Comparison of ENCODE assay signal across 18 cellular contexts in the genomic region with DNA sequence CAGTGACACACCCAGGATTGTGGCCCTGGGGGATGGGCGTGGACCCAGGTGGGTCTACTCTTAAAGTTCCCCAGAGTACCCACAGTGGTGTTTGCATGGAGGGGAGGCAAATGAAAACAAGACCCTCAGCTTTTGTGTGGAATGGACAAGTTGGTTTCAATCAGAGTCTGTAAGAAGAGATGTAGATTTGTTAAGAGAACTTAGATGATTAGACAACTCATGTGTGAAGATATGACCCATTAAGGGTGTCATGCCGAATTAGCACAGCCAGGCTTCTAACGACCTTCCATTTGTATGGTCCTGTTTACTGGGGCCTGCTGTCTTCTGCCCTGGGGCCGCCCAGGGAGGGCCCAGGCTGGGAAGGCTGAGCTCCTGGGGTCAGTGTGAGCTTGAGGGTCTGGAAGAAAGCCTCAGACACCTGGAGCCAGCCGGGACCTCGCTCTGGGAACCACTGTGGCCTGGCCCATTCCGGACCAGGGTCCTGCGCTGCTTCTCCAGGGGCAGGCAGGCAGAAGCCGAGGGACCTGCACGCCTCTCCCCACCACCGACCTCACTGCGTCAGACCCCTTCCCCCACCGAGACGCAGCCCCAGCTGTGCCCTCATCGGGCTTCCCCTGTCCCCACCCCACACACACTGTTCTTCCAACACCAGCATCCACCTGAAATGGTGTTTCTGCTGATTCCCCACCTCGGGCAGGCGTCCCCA. TPM values are rescaled to one million over a fixed set of nuclear protein-coding genes. Genes with fewer than 3 reads are reported as not detected.
DNase-seq lines count a peak whose midpoint lies in the region; ATAC-seq and TF ChIP-seq lines count a peak whose summit lies in the region.
"Had no signal": no experiment of that assay in that cellular context is flagged by ENCODE, and none has a peak within 500 bp of the region (broad histone marks: within the 10 kb centered on the region; RNA-seq: fewer than 3 reads in every experiment).

No MANE protein-coding gene starts in this region.

- DNase-seq in Right ventricle myocardium inferior (ENCODE audit: missing footprints) (peak; percentile 45), right atrium auricular region (ENCODE audit: low spot score) (no peak), cardiac septum (ENCODE audit: low spot score) (peak; percentile 39), neuronal stem cell (ENCODE audit: low spot score) (no peak), suprapubic skin (ENCODE audit: low spot score in 2 of 2) (peak; percentile 49 to 74), mucosa of gallbladder (ENCODE audit: low spot score) (no peak), NCI-H82 (lab: John Stamatoyannopoulos, UW) (no peak)
- DNase-seq: C1 segment of cervical spinal cord, MV-4-11, NCI-H1694 treated with DMSO at 0.1 percent for 48 hours, NCI-H2107, NCI-H510A, SIG-M5 had no signal

- H3K27me3 ChIP-seq in right atrium auricular region (no peaks in the 10 kb centered on the region), neuronal stem cell (ENCODE audit: control insufficient read depth in 3 of 3, insufficient read depth in 3 of 3, low read depth in 1 of 3, low read length in 3 of 3) (no peaks in the 10 kb centered on the region), suprapubic skin (no peaks in the 10 kb centered on the region)

- peaks cover 5% of the 10 kb centered on the region for H3K79me1 ChIP-seq in neuronal stem cell (ENCODE audit: low read depth, low read length)

- no peak for TF ChIP-seq EP300 in suprapubic skin (IDR thresholded peaks at IDR 0.05)

- H4K8ac ChIP-seq in neuronal stem cell (ENCODE audit: low read depth, low read length) = no peak overlapping the region

- H2BK15ac ChIP-seq in neuronal stem cell (ENCODE audit: low read length) = no peak overlapping the region

- no peak overlapping the region for H3K9ac ChIP-seq in neuronal stem cell (ENCODE audit: low read depth, low read length, poor library complexity)
- H3K9ac ChIP-seq: KMS-11 had no signal

- no peak for TF ChIP-seq CTCF in right atrium auricular region (IDR thresholded peaks at IDR 0.05)
- no peak for TF ChIP-seq CTCF in suprapubic skin (IDR thresholded peaks at IDR 0.05)

- no peak for TF ChIP-seq POLR2A in suprapubic skin (IDR thresholded peaks at IDR 0.05)

- H3K9me3 ChIP-seq in right atrium auricular region (no peaks in the 10 kb centered on the region), neuronal stem cell (replicated peaks in 1 of 2; ENCODE audit: control insufficient read depth in 2 of 2, insufficient read depth in 1 of 2, low read depth in 1 of 2, low read length in 2 of 2) (peaks cover 0 to 2% of the 10 kb centered on the region in 2 donors), suprapubic skin (no peaks in the 10 kb centered on the region)

- H2AK5ac ChIP-seq in neuronal stem cell (ENCODE audit: low read depth, low read length) = no peak overlapping the region

- no peak overlapping the region for H2BK5ac ChIP-seq in neuronal stem cell (ENCODE audit: low read length)

- intact Hi-C loops in Right ventricle myocardium inferior (cut with DNase I) (no loop called here), cardiac septum (cut with DNase I) (no loop called here)

- H3K36me3 ChIP-seq in right atrium auricular region = peaks cover 5% of the 10 kb centered on the region
- peaks cover 6 to 19% of the 10 kb centered on the region in 2 donors for H3K36me3 ChIP-seq in neuronal stem cell (replicated peaks in 1 of 2; ENCODE audit: control insufficient read depth in 2 of 2, insufficient read depth in 2 of 2, low read length in 2 of 2)
- peaks cover 49% of the 10 kb centered on the region for H3K36me3 ChIP-seq in suprapubic skin

- H3K4ac ChIP-seq in neuronal stem cell (ENCODE audit: low read length) = no peak overlapping the region

- H3K18ac ChIP-seq in neuronal stem cell (ENCODE audit: low read length) = peak overlapping the region; percentile 48

- H3K4me2 ChIP-seq in neuronal stem cell (ENCODE audit: insufficient read depth, low read length, poor library complexity, severe bottlenecking) = no peak overlapping the region
- H3K4me2 ChIP-seq: KMS-11 had no signal

- no peak overlapping the region for H3K14ac ChIP-seq in neuronal stem cell (ENCODE audit: low read length)

- WGBS in neuronal stem cell (ENCODE audit: extremely low coverage in 2 of 2, insufficient read length in 2 of 2, insufficient replicate concordance in 1 of 2), 2 donors = no CpG with 5 or more reads among the region's 17 CpGs
- WGBS in suprapubic skin = 98% methylated on average over 17 of the region's 17 CpGs

- no peak overlapping the region for H2AFZ ChIP-seq in neuronal stem cell (ENCODE audit: low read length)

- H2BK12ac ChIP-seq in neuronal stem cell (ENCODE audit: low read length) = no peak overlapping the region

- H3K4me1 ChIP-seq in right atrium auricular region = no peaks in the 10 kb centered on the region
- H3K4me1 ChIP-seq in neuronal stem cell (ENCODE audit: control insufficient read depth in 2 of 2, insufficient read depth in 1 of 2, low read depth in 1 of 2, low read length in 2 of 2) = no peaks in the 10 kb centered on the region
- peaks cover 10% of the 10 kb centered on the region for H3K4me1 ChIP-seq in suprapubic skin

- ATAC-seq in Right ventricle myocardium inferior (no peak), GM21526 (IDR thresholded peaks at IDR 0.05; ENCODE audit: low FRiP score, unreplicated experiment) (no peak)

- H3K27ac ChIP-seq in right atrium auricular region (no peak overlapping the region), neuronal stem cell (replicated peaks; ENCODE audit: low read length) (no peak overlapping the region), suprapubic skin (no peak overlapping the region)
- H3K27ac ChIP-seq: KMS-11 had no signal

- no peak overlapping the region for H2BK120ac ChIP-seq in neuronal stem cell (ENCODE audit: low read depth, low read length)

- no peak overlapping the region for H4K91ac ChIP-seq in neuronal stem cell (ENCODE audit: low read depth, low read length, poor library complexity)

- peak overlapping the region; percentile 57 for H3K23ac ChIP-seq in neuronal stem cell (ENCODE audit: low read depth, low read length, poor library complexity)

- H3K4me3 ChIP-seq in right atrium auricular region (no peak overlapping the region), neuronal stem cell (ENCODE audit: low read length in 2 of 2) (no peak overlapping the region), suprapubic skin (no peak overlapping the region)

RNA-seq across cellular contexts. Expression of a gene that starts 20.4 kb away (rescaled TPM):
- 6.5 TPM for total RNA-seq in Right ventricle myocardium inferior
- 1 to 10 TPM; 4.4 to 7.5 TPM for total RNA-seq in right atrium auricular region
- 10.4 TPM for total RNA-seq in cardiac septum
- polyA plus RNA-seq in neuronal stem cell (2013, experiment 1 of 2) = 8.6 TPM
- polyA plus RNA-seq in neuronal stem cell (2013, experiment 2 of 2) = 8.7 TPM
- total RNA-seq in suprapubic skin = 100 to 1,000 TPM in 1 of 4 donors, 10 to 100 TPM in 3; 16.2 to 107 (median 24.9) TPM
- 41.5 TPM for total RNA-seq in mucosa of gallbladder

RNA-seq across cellular contexts. Expression of a gene that starts 38.9 kb away (rescaled TPM):
- total RNA-seq in Right ventricle myocardium inferior = not detected
- not detected for total RNA-seq in right atrium auricular region
- not detected for total RNA-seq in cardiac septum
- polyA plus RNA-seq in neuronal stem cell (2013, experiment 1 of 2) = not detected
- polyA plus RNA-seq in neuronal stem cell (2013, experiment 2 of 2) = not detected
- total RNA-seq in suprapubic skin = not detected
- total RNA-seq in mucosa of gallbladder = not detected
- total RNA-seq: H4, HT1080, RPMI7951 had no signal

Comparison
In these comparisons a context has a peak if more than half of its experiments do, and no peak if none do; other contexts are left out.
1. DNase-seq: peak in Right ventricle myocardium inferior (single experiment), cardiac septum (single experiment) and suprapubic skin (2 of 2); none in right atrium auricular region (single experiment), neuronal stem cell (single experiment), mucosa of gallbladder (single experiment) and NCI-H82 (single experiment).